ENCODE assay signal across 1 cellular context in the genomic region with DNA sequence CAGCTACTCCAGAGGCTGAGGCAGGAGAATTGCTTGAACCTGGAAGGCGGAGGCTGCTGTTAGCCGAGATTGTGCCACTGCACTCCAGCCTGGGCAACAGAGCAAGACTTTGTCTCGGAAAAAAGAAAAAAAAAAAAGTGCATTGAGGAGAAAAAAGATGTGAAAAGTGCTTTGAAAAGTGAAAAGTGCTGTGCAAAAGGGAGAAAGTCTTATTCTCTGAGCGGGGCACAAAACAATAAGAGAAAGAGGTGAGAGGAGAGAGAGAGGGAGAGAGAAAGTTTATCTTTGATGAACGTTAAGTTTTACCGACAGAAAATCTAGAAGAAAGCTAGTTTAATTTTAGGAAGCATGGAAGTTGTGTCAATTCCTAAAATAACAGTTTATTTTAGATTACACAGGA.
TF ChIP-seq lines count a peak whose summit lies in the region.

No MANE protein-coding gene starts in this region.

TF ChIP-seq in K562, 482 proteins besides CTCF, POLR2A, EP300 and RAD21:
- TF ChIP-seq, protein P1, sequence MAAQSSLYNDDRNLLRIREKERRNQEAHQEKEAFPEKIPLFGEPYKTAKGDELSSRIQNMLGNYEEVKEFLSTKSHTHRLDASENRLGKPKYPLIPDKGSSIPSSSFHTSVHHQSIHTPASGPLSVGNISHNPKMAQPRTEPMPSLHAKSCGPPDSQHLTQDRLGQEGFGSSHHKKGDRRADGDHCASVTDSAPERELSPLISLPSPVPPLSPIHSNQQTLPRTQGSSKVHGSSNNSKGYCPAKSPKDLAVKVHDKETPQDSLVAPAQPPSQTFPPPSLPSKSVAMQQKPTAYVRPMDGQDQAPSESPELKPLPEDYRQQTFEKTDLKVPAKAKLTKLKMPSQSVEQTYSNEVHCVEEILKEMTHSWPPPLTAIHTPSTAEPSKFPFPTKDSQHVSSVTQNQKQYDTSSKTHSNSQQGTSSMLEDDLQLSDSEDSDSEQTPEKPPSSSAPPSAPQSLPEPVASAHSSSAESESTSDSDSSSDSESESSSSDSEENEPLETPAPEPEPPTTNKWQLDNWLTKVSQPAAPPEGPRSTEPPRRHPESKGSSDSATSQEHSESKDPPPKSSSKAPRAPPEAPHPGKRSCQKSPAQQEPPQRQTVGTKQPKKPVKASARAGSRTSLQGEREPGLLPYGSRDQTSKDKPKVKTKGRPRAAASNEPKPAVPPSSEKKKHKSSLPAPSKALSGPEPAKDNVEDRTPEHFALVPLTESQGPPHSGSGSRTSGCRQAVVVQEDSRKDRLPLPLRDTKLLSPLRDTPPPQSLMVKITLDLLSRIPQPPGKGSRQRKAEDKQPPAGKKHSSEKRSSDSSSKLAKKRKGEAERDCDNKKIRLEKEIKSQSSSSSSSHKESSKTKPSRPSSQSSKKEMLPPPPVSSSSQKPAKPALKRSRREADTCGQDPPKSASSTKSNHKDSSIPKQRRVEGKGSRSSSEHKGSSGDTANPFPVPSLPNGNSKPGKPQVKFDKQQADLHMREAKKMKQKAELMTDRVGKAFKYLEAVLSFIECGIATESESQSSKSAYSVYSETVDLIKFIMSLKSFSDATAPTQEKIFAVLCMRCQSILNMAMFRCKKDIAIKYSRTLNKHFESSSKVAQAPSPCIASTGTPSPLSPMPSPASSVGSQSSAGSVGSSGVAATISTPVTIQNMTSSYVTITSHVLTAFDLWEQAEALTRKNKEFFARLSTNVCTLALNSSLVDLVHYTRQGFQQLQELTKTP (IDR thresholded peaks at IDR 0.05; ENCODE audit: low read depth in 1 of 2, partially characterized antibody in 2 of 2), result peak in 1 of 2 experiments; percentile 10
- TF ChIP-seq, protein P2, sequence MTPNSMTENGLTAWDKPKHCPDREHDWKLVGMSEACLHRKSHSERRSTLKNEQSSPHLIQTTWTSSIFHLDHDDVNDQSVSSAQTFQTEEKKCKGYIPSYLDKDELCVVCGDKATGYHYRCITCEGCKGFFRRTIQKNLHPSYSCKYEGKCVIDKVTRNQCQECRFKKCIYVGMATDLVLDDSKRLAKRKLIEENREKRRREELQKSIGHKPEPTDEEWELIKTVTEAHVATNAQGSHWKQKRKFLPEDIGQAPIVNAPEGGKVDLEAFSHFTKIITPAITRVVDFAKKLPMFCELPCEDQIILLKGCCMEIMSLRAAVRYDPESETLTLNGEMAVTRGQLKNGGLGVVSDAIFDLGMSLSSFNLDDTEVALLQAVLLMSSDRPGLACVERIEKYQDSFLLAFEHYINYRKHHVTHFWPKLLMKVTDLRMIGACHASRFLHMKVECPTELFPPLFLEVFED (CRISPR knock-in tag; conservative IDR thresholded peaks at IDR 0.05), result peak; percentile 34; the same call in 1 of the 2 replicates
- TF ChIP-seq, protein P3, sequence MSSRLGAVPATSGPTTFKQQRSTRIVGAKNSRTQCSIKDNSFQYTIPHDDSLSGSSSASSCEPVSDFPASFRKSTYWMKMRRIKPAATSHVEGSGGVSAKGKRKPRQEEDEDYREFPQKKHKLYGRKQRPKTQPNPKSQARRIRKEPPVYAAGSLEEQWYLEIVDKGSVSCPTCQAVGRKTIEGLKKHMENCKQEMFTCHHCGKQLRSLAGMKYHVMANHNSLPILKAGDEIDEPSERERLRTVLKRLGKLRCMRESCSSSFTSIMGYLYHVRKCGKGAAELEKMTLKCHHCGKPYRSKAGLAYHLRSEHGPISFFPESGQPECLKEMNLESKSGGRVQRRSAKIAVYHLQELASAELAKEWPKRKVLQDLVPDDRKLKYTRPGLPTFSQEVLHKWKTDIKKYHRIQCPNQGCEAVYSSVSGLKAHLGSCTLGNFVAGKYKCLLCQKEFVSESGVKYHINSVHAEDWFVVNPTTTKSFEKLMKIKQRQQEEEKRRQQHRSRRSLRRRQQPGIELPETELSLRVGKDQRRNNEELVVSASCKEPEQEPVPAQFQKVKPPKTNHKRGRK (tag; IDR thresholded peaks at IDR 0.05), result peak; percentile 79
- TF ChIP-seq, protein P4, sequence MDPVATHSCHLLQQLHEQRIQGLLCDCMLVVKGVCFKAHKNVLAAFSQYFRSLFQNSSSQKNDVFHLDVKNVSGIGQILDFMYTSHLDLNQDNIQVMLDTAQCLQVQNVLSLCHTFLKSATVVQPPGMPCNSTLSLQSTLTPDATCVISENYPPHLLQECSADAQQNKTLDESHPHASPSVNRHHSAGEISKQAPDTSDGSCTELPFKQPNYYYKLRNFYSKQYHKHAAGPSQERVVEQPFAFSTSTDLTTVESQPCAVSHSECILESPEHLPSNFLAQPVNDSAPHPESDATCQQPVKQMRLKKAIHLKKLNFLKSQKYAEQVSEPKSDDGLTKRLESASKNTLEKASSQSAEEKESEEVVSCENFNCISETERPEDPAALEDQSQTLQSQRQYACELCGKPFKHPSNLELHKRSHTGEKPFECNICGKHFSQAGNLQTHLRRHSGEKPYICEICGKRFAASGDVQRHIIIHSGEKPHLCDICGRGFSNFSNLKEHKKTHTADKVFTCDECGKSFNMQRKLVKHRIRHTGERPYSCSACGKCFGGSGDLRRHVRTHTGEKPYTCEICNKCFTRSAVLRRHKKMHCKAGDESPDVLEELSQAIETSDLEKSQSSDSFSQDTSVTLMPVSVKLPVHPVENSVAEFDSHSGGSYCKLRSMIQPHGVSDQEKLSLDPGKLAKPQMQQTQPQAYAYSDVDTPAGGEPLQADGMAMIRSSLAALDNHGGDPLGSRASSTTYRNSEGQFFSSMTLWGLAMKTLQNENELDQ (CRISPR knock-in tag; IDR thresholded peaks at IDR 0.05; ENCODE audit: borderline replicate concordance), result no peak
